Comparison of ENCODE assay signal across 27 cellular contexts in genomic region chr6:34799547-34799946, GRCh38. TPM values are rescaled to one million over a fixed set of nuclear protein-coding genes. Genes with fewer than 3 reads are reported as not detected.
A peak's percentile ranks its signal among the peaks of the same experiment; 100 is the strongest.
DNase-seq lines count a peak whose midpoint lies in the region; ATAC-seq, FAIRE-seq and TF ChIP-seq lines count a peak whose summit lies in the region.
"Had no signal": no experiment of that assay in that cellular context is flagged by ENCODE, and none has a peak within 500 bp of the region (broad histone marks: within the 10 kb centered on the region; RNA-seq: fewer than 3 reads in every experiment).

No MANE protein-coding gene starts in this region.

- intact Hi-C loops in Caco-2 (cut with micrococcal nuclease; ENCODE audit: unreplicated experiment) (no loop called here), cardiac septum (cut with DNase I) (loop anchor here (10.0 kb wide), 1 partner anchor 155 kb away; no protein-coding TSS in a partner anchor)

- no peak for FAIRE-seq in astrocyte (lab: Jason Lieb, UNC)
- FAIRE-seq: A549, GM12878, GM12892, GM18507, GM19239 had no signal

- TSS peak; percentile 53 for BruUV-seq in Caco-2 (replicated peaks; lab: Mats Ljungman, UMichigan)

- no peak overlapping the region for H3K4me2 ChIP-seq in astrocyte (ENCODE audit: low read length)
- H3K4me2 ChIP-seq: A549; BLaER1 treated with 17β-estradiol and CSF1 and Interleukin-3, amounts not matched to agents 10 nM and 100 nM had no signal

- H4K20me1 ChIP-seq in astrocyte (ENCODE audit: insufficient read depth, low read length) = peaks cover 14% of the 10 kb centered on the region

- peaks cover 4% of the 10 kb centered on the region for H3K4me1 Mint-ChIP-seq in activated T-cell treated with anti-CD3 and anti-CD28 coated beads, Interleukin-2, amount 50 U/mL, for 72 hours (ENCODE audit: low read depth)
- H3K4me1 Mint-ChIP-seq in Caco-2 (ENCODE audit: low read depth, unreplicated experiment) (peaks cover 23% of the 10 kb centered on the region), astrocyte (ENCODE audit: low read depth, unreplicated experiment) (peaks cover 9% of the 10 kb centered on the region), mesothelial cell of epicardium (peaks cover 14% of the 10 kb centered on the region)

- peak overlapping the region; percentile 24 for H3K27ac Mint-ChIP-seq in activated T-cell treated with anti-CD3 and anti-CD28 coated beads, Interleukin-2, amount 50 U/mL, for 72 hours
- H3K27ac Mint-ChIP-seq in Caco-2 (ENCODE audit: unreplicated experiment) = peak overlapping the region; percentile 91
- peak overlapping the region; percentile 26 for H3K27ac Mint-ChIP-seq in astrocyte (ENCODE audit: unreplicated experiment)
- H3K27ac Mint-ChIP-seq in mesothelial cell of epicardium = peak overlapping the region; percentile 53
- H3K27ac Mint-ChIP-seq: B cell; CD4-positive, alpha-beta T cell; CD8-positive, alpha-beta T cell had no signal

- H3K4me3 ChIP-seq in Caco-2 (ENCODE audit: low read depth, low read length) = no peak overlapping the region
- no peak overlapping the region for H3K4me3 ChIP-seq in astrocyte (ENCODE audit: insufficient read depth, low read depth, low read length)
- H3K4me3 ChIP-seq: A549; BLaER1 treated with 17β-estradiol and CSF1 and Interleukin-3, amounts not matched to agents 10 nM and 100 nM; GM12878 had no signal

- H3K9ac ChIP-seq in astrocyte (ENCODE audit: low read length) = no peak overlapping the region
- H3K9ac ChIP-seq: BLaER1 treated with 17β-estradiol and CSF1 and Interleukin-3, amounts not matched to agents 10 nM and 100 nM had no signal

- peaks cover 4% of the 10 kb centered on the region for H3K79me2 ChIP-seq in astrocyte (ENCODE audit: insufficient read depth, low read length)

- H3K4me1 ChIP-seq in Caco-2 (peaks cover 69% of the 10 kb centered on the region), astrocyte (ENCODE audit: insufficient read depth, low read length) (peaks cover 7% of the 10 kb centered on the region)

- H3K27ac ChIP-seq in astrocyte (ENCODE audit: low read depth, low read length) = no peak overlapping the region
- H3K27ac ChIP-seq: 22Rv1; A549; BLaER1 treated with 17β-estradiol and CSF1 and Interleukin-3, amounts not matched to agents 10 nM and 100 nM; C4-2B had no signal

- no peak overlapping the region for H3K4me3 Mint-ChIP-seq in activated T-cell treated with anti-CD3 and anti-CD28 coated beads, Interleukin-2, amount 50 U/mL, for 72 hours
- H3K4me3 Mint-ChIP-seq in Caco-2 (ENCODE audit: unreplicated experiment) (peak overlapping the region; percentile 60), astrocyte (ENCODE audit: unreplicated experiment) (no peak overlapping the region), mesothelial cell of epicardium (no peak overlapping the region)
- H3K4me3 Mint-ChIP-seq: B cell; CD4-positive, alpha-beta T cell; CD8-positive, alpha-beta T cell had no signal

- no peaks in the 10 kb centered on the region for H3K36me3 Mint-ChIP-seq in activated T-cell treated with anti-CD3 and anti-CD28 coated beads, Interleukin-2, amount 50 U/mL, for 72 hours (ENCODE audit: insufficient read depth in 2 of 2)
- H3K36me3 Mint-ChIP-seq in Caco-2 (ENCODE audit: insufficient read depth, unreplicated experiment) (peaks cover 4% of the 10 kb centered on the region), astrocyte (ENCODE audit: low read depth, unreplicated experiment) (peaks cover 2% of the 10 kb centered on the region), mesothelial cell of epicardium (no peaks in the 10 kb centered on the region)
- H3K36me3 Mint-ChIP-seq: CD8-positive, alpha-beta T cell had no signal

- CTCF ChIA-PET in Caco-2 (lab: Charles Lee) = interaction anchor here (2.0 kb wide), 1 partner anchor 8 kb away, joined by 8 read pairs; the partner anchor contains the start of gene BLTP3A

- H3K9me3 Mint-ChIP-seq in activated T-cell treated with anti-CD3 and anti-CD28 coated beads, Interleukin-2, amount 50 U/mL, for 72 hours = no peaks in the 10 kb centered on the region
- H3K9me3 Mint-ChIP-seq in Caco-2 (ENCODE audit: unreplicated experiment) (no peaks in the 10 kb centered on the region), astrocyte (ENCODE audit: unreplicated experiment) (no peaks in the 10 kb centered on the region), mesothelial cell of epicardium (no peaks in the 10 kb centered on the region)
- H3K9me3 Mint-ChIP-seq: CD4-positive, alpha-beta T cell; CD8-positive, alpha-beta T cell had no signal

- no peak overlapping the region for H2AFZ ChIP-seq in astrocyte (ENCODE audit: low read depth, low read length)

- no peak for DNase-seq in activated T-cell treated with anti-CD3 and anti-CD28 coated beads, Interleukin-2, amount 50 U/mL, for 72 hours
- DNase-seq in activated T-cell treated with anti-CD3 and anti-CD28 coated beads, Interleukin-2, amount 50 U/mL, for 48 hours = no peak
- no peak for DNase-seq in Caco-2
- DNase-seq in astrocyte (ENCODE audit: low read depth) = no peak
- no peak for DNase-seq in mesothelial cell of epicardium (ENCODE audit: low spot score in 2 of 2, unreplicated experiment in 2 of 2)
- no peak for DNase-seq in HPDE6-E6E7 (ENCODE audit: extremely low spot score)
- DNase-seq in cardiac septum (ENCODE audit: low spot score) = no peak
- DNase-seq: AML-193; CD4-positive, alpha-beta T cell; CD8-positive, alpha-beta T cell; DMS 273 treated with DMSO at 0.1 percent for 48 hours; DMS153; DMS53; DMS79; DND-41; EL; GDM1 had no signal

- no peaks in the 10 kb centered on the region for H3K27me3 ChIP-seq in Caco-2 (replicated peaks; ENCODE audit: control insufficient read depth, insufficient read depth, low read length)
- H3K27me3 ChIP-seq in astrocyte (ENCODE audit: insufficient read depth, low read length) = no peaks in the 10 kb centered on the region
- H3K27me3 ChIP-seq: BLaER1 treated with 17β-estradiol and CSF1 and Interleukin-3, amounts not matched to agents 10 nM and 100 nM had no signal

- H3K27me3 Mint-ChIP-seq in activated T-cell treated with anti-CD3 and anti-CD28 coated beads, Interleukin-2, amount 50 U/mL, for 72 hours (ENCODE audit: low read depth) = no peaks in the 10 kb centered on the region
- no peaks in the 10 kb centered on the region for H3K27me3 Mint-ChIP-seq in Caco-2 (ENCODE audit: insufficient read depth, unreplicated experiment)
- H3K27me3 Mint-ChIP-seq in astrocyte (ENCODE audit: low read depth, unreplicated experiment) = no peaks in the 10 kb centered on the region
- H3K27me3 Mint-ChIP-seq in mesothelial cell of epicardium (ENCODE audit: low read depth) = no peaks in the 10 kb centered on the region
- H3K27me3 Mint-ChIP-seq: B cell; CD4-positive, alpha-beta T cell had no signal

- H3K9me3 ChIP-seq in Caco-2 (no peaks in the 10 kb centered on the region), astrocyte (ENCODE audit: insufficient read depth, low read depth, low read length) (no peaks in the 10 kb centered on the region)
- H3K9me3 ChIP-seq: A549; BLaER1 treated with 17β-estradiol and CSF1 and Interleukin-3, amounts not matched to agents 10 nM and 100 nM had no signal

- no peak for ATAC-seq in activated T-cell treated with anti-CD3 and anti-CD28 coated beads, Interleukin-2, amount 50 U/mL, for 72 hours (replicated peaks in 1 of 2)
- ATAC-seq in HG03565 (IDR thresholded peaks at IDR 0.05; ENCODE audit: unreplicated experiment) = no peak
- ATAC-seq: A549; CD8-positive, alpha-beta T cell; GM12878 had no signal

- H3K36me3 ChIP-seq in Caco-2 (ENCODE audit: control insufficient read depth, insufficient read depth, low read length) (no peaks in the 10 kb centered on the region; the same call in 1 of the 2 replicates), astrocyte (ENCODE audit: insufficient read depth, low read length) (no peaks in the 10 kb centered on the region)

- POLR2A ChIA-PET in Caco-2 (lab: Charles Lee) = interaction anchor here (0.9 to 1.6 kb wide), 2 partner anchors 8 to 10 kb away, joined by 3 to 16 read pairs; partner anchors contain the start of gene BLTP3A

- TF ChIP-seq CTCF in Caco-2 (IDR thresholded peaks at IDR 0.05; ENCODE audit: insufficient read depth in 1 of 2, low read depth in 1 of 2, low read length in 1 of 2, severe bottlenecking in 1 of 2, unreplicated experiment in 1 of 2) (no peak), astrocyte (IDR thresholded peaks at IDR 0.05; ENCODE audit: insufficient read depth, low read depth, low read length) (no peak), mesothelial cell of epicardium (IDR thresholded peaks at IDR 0.05; ENCODE audit: unreplicated experiment) (no peak)

RNA-seq across cellular contexts. Expression of gene BLTP3A, which starts 7.7 kb away (rescaled TPM):
- 10 to 100 TPM; 22.1 to 25.3 TPM for total RNA-seq in activated T-cell treated with anti-CD3 and anti-CD28 coated beads, Interleukin-2, amount 50 U/mL, for 72 hours
- total RNA-seq in Caco-2 (2022) (40.3 and 41.6 TPM in 2 replicates), astrocyte (25.0 and 25.1 TPM in 2 replicates), mesothelial cell of epicardium (14.6 to 14.9 TPM (median 14.7 TPM) in 3 replicates), cardiac septum (18.1 TPM)

RNA-seq across cellular contexts. Expression of gene SNRPC, which starts 42.2 kb away (rescaled TPM):
- 100 to 1,000 TPM in 1 of 2 donors, 10 to 100 TPM in 1; 95.7 to 121 TPM for total RNA-seq in activated T-cell treated with anti-CD3 and anti-CD28 coated beads, Interleukin-2, amount 50 U/mL, for 72 hours
- 168 and 189 TPM in 2 replicates for total RNA-seq in Caco-2 (2022)
- total RNA-seq in astrocyte = 113 and 123 TPM in 2 replicates
- total RNA-seq in mesothelial cell of epicardium = 112 to 113 TPM (median 113 TPM) in 3 replicates
- 150 TPM for total RNA-seq in cardiac septum

Comparison
In these comparisons a context has a peak if more than half of its experiments do, and no peak if none do; other contexts are left out.
1. H3K27ac Mint-ChIP-seq: peak in every context shown above with its lines; median percentile 91 in Caco-2; 53 in mesothelial cell of epicardium; 26 in astrocyte; 24 in activated T-cell treated with anti-CD3 and anti-CD28 coated beads, Interleukin-2, amount 50 U/mL, for 72 hours.